ENCODE assay signal across 8 cellular contexts in the genomic region with DNA sequence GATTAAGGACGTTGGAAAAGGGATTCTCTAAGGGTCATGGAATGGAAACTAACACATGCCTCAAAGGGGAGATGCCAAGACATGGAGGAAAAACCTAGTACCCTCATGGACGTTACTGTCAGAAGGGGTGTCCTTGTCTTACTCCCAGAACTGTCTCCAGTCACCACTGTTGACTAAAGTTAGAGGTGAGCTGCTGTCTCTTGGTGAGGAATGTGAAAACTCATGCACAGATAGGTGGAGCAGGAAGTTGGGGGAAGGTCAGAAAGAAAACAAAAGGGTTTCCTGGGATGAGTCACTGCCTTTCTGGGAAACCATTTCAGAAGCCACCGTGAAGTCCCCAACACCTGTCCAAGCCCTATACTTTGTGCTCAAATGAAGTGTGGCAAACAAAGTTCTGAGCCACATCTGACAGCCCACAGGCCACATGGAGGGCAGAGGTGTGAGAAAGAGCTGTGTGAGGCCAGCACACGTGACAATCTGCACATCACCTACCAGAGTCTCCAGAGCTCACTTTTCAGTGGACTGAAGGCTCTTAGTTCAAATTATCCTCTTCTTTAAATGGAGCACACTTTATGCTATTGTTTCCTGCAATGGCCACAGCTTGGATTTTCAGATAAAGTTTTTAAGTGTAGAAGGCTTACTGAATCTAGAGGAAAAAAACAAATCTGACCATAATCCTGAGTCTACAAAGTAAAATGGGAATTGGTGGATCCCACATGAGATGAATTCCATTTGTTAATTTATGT.
DNase-seq lines count a peak whose midpoint lies in the region; ATAC-seq and TF ChIP-seq lines count a peak whose summit lies in the region.

No MANE protein-coding gene starts in this region.

- DNase-seq in activated CD4-positive, alpha-beta T cell treated with anti-CD3 and anti-CD28 coated beads, Interleukin-2, amount 10 ng/mL, durations not matched to agents 24 days and 14 days = peak; percentile 97
- peak in 1 of 2 donors; percentile 77 for DNase-seq in foreskin keratinocyte
- peak; percentile 57 to 74 for DNase-seq in stimulated activated CD8-positive, alpha-beta memory T cell treated with anti-CD3 and anti-CD28 coated beads, Interleukin-7, amount 100 ng/mL, for 48 hours (ENCODE audit: extremely low read depth in 1 of 2, low read depth in 1 of 2)
- DNase-seq in left lung = no peak
- no peak for DNase-seq in anterior cingulate cortex (lab: John Stamatoyannopoulos, UW)
- DNase-seq in nephron progenitor cell = no peak

- peaks cover 63% of the 10 kb centered on the region for H3K4me1 Mint-ChIP-seq in activated CD4-positive, alpha-beta T cell treated with anti-CD3 and anti-CD28 coated beads, Interleukin-2, amount 10 ng/mL, durations not matched to agents 24 days and 14 days
- H3K4me1 Mint-ChIP-seq in nephron progenitor cell = peaks cover 14% of the 10 kb centered on the region

- peaks cover 13% of the 10 kb centered on the region for H3K36me3 Mint-ChIP-seq in activated CD4-positive, alpha-beta T cell treated with anti-CD3 and anti-CD28 coated beads, Interleukin-2, amount 10 ng/mL, durations not matched to agents 24 days and 14 days (ENCODE audit: low read depth)
- H3K36me3 Mint-ChIP-seq in nephron progenitor cell (ENCODE audit: low read depth) = no peaks in the 10 kb centered on the region

- H3K36me3 ChIP-seq in left lung = no peaks in the 10 kb centered on the region

- no peaks in the 10 kb centered on the region for H3K9me3 ChIP-seq in left lung

- peak; percentile 2 for TF ChIP-seq CTCF in foreskin keratinocyte (conservative IDR thresholded peaks at IDR 0.05)
- no peak for TF ChIP-seq CTCF in left lung (IDR thresholded peaks at IDR 0.05)
- no peak for TF ChIP-seq CTCF in nephron progenitor cell (IDR thresholded peaks at IDR 0.05)

- H3K4me3 ChIP-seq in left lung = no peak overlapping the region

- peak; percentile 78 for ATAC-seq in GM19372 (IDR thresholded peaks at IDR 0.05; ENCODE audit: low read depth, unreplicated experiment)
- ATAC-seq in HG03135 (IDR thresholded peaks at IDR 0.05; ENCODE audit: unreplicated experiment) = peak; percentile 79
- ATAC-seq in foreskin keratinocyte = peak; percentile 87
- no peak for ATAC-seq in left lung

- no peak overlapping the region for H3K27ac ChIP-seq in foreskin keratinocyte
- H3K27ac ChIP-seq in left lung = no peak overlapping the region

- H3K4me1 ChIP-seq in foreskin keratinocyte (peaks cover 14% of the 10 kb centered on the region), left lung (no peaks in the 10 kb centered on the region)

- no peaks in the 10 kb centered on the region for H3K27me3 Mint-ChIP-seq in activated CD4-positive, alpha-beta T cell treated with anti-CD3 and anti-CD28 coated beads, Interleukin-2, amount 10 ng/mL, durations not matched to agents 24 days and 14 days
- H3K27me3 Mint-ChIP-seq in nephron progenitor cell (ENCODE audit: low read depth, poor library complexity) = peaks cover 2% of the 10 kb centered on the region

- peaks cover 11% of the 10 kb centered on the region for H3K9me3 Mint-ChIP-seq in activated CD4-positive, alpha-beta T cell treated with anti-CD3 and anti-CD28 coated beads, Interleukin-2, amount 10 ng/mL, durations not matched to agents 24 days and 14 days
- H3K9me3 Mint-ChIP-seq in nephron progenitor cell = no peaks in the 10 kb centered on the region

- H3K4me3 Mint-ChIP-seq in activated CD4-positive, alpha-beta T cell treated with anti-CD3 and anti-CD28 coated beads, Interleukin-2, amount 10 ng/mL, durations not matched to agents 24 days and 14 days = peak overlapping the region; percentile 64
- H3K4me3 Mint-ChIP-seq in nephron progenitor cell = no peak overlapping the region

- intact Hi-C loops in activated CD4-positive, alpha-beta T cell treated with anti-CD3 and anti-CD28 coated beads, Interleukin-2, amount 10 ng/mL, durations not matched to agents 24 days and 14 days (cut with micrococcal nuclease) = loop anchor here (1.0 to 10.0 kb wide), 7 partner anchors 9 to 206 kb away; partner anchors contain the start of gene EGLN3
- intact Hi-C loops in left lung (cut with DNase I) = no loop called here

- peak overlapping the region; percentile 86 for H3K27ac Mint-ChIP-seq in activated CD4-positive, alpha-beta T cell treated with anti-CD3 and anti-CD28 coated beads, Interleukin-2, amount 10 ng/mL, durations not matched to agents 24 days and 14 days
- H3K27ac Mint-ChIP-seq in nephron progenitor cell = no peak overlapping the region

- H3K27me3 ChIP-seq in foreskin keratinocyte = no peaks in the 10 kb centered on the region
- no peaks in the 10 kb centered on the region for H3K27me3 ChIP-seq in left lung

Comparison
In these comparisons a context has a peak if more than half of its experiments do, and no peak if none do; other contexts are left out.
1. DNase-seq: peak in activated CD4-positive, alpha-beta T cell treated with anti-CD3 and anti-CD28 coated beads, Interleukin-2, amount 10 ng/mL, durations not matched to agents 24 days and 14 days (single experiment) and stimulated activated CD8-positive, alpha-beta memory T cell treated with anti-CD3 and anti-CD28 coated beads, Interleukin-7, amount 100 ng/mL, for 48 hours (2 of 2); none in left lung (0 of 2), anterior cingulate cortex (0 of 58) and nephron progenitor cell (single experiment).